In the genomic region with DNA sequence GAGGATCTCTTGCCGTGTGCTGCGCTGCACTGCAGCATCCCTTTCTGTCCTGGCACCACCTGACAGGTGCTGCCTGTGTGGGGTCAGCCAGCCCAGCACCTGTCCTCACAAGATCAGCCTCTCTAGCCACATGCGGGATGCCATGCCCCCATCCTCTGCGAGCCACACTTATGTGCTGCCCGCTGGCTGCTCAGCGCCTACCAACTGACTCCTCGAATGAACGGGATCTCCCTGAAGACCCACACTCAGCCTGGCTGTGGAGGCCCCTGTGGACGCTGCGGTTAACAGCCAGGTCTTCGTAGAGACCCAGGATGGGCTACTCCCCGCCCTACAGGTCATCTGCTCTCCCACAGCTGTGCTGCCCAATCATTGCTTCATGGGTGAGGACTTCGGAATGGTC, we compare ENCODE assay signal across 16 cellular contexts.
DNase-seq lines count a peak whose midpoint lies in the region; ATAC-seq and TF ChIP-seq lines count a peak whose summit lies in the region.
"Had no signal": no experiment of that assay in that cellular context is flagged by ENCODE, and none has a peak within 500 bp of the region (broad histone marks: within the 10 kb centered on the region; RNA-seq: fewer than 3 reads in every experiment).

No MANE protein-coding gene starts in this region.

- no peak for TF ChIP-seq POLR2A in adrenal gland (IDR thresholded peaks at IDR 0.05)

- peak overlapping the region; percentile 8 for H3K27ac Mint-ChIP-seq in endothelial cell (ENCODE audit: unreplicated experiment)
- H3K27ac Mint-ChIP-seq: GM23338, HFFc6 had no signal

- H2AFZ ChIP-seq in trophoblast cell (ENCODE audit: insufficient read depth, low read length, poor library complexity), result no peak overlapping the region
- H2AFZ ChIP-seq: GM23338 had no signal

- WGBS in trophoblast cell (ENCODE audit: extremely low coverage, insufficient coverage, insufficient read length), result no CpG with 5 or more reads among the region's 13 CpGs
- WGBS in adrenal gland, 4 donors, result 87 to 97% (median 91%) methylated on average over 10 to 13 of the region's 13 CpGs

- H3K36me3 ChIP-seq in right atrium auricular region (peaks cover 37% of the 10 kb centered on the region), trophoblast cell (ENCODE audit: control insufficient read depth in 1 of 2, insufficient read depth in 2 of 2, low read length in 2 of 2) (peaks cover 19 to 32% of the 10 kb centered on the region in 2 experiments), adrenal gland (replicated peaks in 1 of 2) (peaks cover 0 to 14% of the 10 kb centered on the region in 2 donors)

- no peak overlapping the region for H3K23ac ChIP-seq in trophoblast cell (ENCODE audit: low read length)

- no peak overlapping the region for H4K12ac ChIP-seq in trophoblast cell (ENCODE audit: low read depth, low read length)

- H4K91ac ChIP-seq in trophoblast cell (ENCODE audit: low read depth, low read length), result no peak overlapping the region

- H3K4me1 ChIP-seq in right atrium auricular region (peaks cover 0 to 4% of the 10 kb centered on the region in 2 donors), trophoblast cell (ENCODE audit: control insufficient read depth in 1 of 2, insufficient read depth in 2 of 2, low read length in 2 of 2) (peaks cover 3 to 11% of the 10 kb centered on the region in 2 experiments), adrenal gland (replicated peaks in 1 of 2) (no peaks in the 10 kb centered on the region)
- H3K4me1 ChIP-seq: BLaER1 had no signal

- H3K27me3 ChIP-seq in right atrium auricular region (no peaks in the 10 kb centered on the region), trophoblast cell (ENCODE audit: insufficient read depth, low read length) (no peaks in the 10 kb centered on the region), adrenal gland (no peaks in the 10 kb centered on the region)
- H3K27me3 ChIP-seq: BLaER1 had no signal

- no peaks in the 10 kb centered on the region for H3K9me3 Mint-ChIP-seq in endothelial cell (ENCODE audit: unreplicated experiment)

- H3K4me3 Mint-ChIP-seq in endothelial cell (ENCODE audit: unreplicated experiment), result peak overlapping the region; percentile 6
- H3K4me3 Mint-ChIP-seq: CD4-positive, CD25-positive, alpha-beta regulatory T cell; GM23338; HFFc6 had no signal

- no peak overlapping the region for H2BK5ac ChIP-seq in trophoblast cell (ENCODE audit: low read depth, low read length, poor library complexity)

- ATAC-seq in Right ventricle myocardium inferior, result no peak
- ATAC-seq: GM23338, HepG2 had no signal

- H3K36me3 Mint-ChIP-seq in endothelial cell (ENCODE audit: low read depth, unreplicated experiment), result peaks cover 74% of the 10 kb centered on the region

- H2AK5ac ChIP-seq in trophoblast cell (ENCODE audit: low read length), result no peak overlapping the region

- H3K9ac ChIP-seq in trophoblast cell (ENCODE audit: low read length), result no peak overlapping the region
- H3K9ac ChIP-seq: BLaER1 had no signal

- no peak overlapping the region for H3K4me2 ChIP-seq in trophoblast cell (ENCODE audit: low read length)
- H3K4me2 ChIP-seq: BLaER1, GM23338 had no signal

- no peak for TF ChIP-seq CTCF in right atrium auricular region (IDR thresholded peaks at IDR 0.05)
- TF ChIP-seq CTCF in endothelial cell (IDR thresholded peaks at IDR 0.05; ENCODE audit: unreplicated experiment), result no peak
- no peak for TF ChIP-seq CTCF in adrenal gland (IDR thresholded peaks at IDR 0.05)

- H3K4ac ChIP-seq in trophoblast cell (ENCODE audit: low read depth, low read length), result no peak overlapping the region

- H4K8ac ChIP-seq in trophoblast cell (ENCODE audit: low read depth, low read length), result peak overlapping the region; percentile 7

- no peak overlapping the region for H3K14ac ChIP-seq in trophoblast cell (ENCODE audit: low read length)

- H3K27ac ChIP-seq in right atrium auricular region (no peak overlapping the region), trophoblast cell (ENCODE audit: low read depth, low read length) (no peak overlapping the region), adrenal gland (no peak overlapping the region)
- H3K27ac ChIP-seq: BLaER1 had no signal

- no peak overlapping the region for H3K18ac ChIP-seq in trophoblast cell (ENCODE audit: low read length)

- peaks cover 0 to 5% of the 10 kb centered on the region in 2 donors for H3K9me3 ChIP-seq in right atrium auricular region
- peaks cover 3% of the 10 kb centered on the region for H3K9me3 ChIP-seq in trophoblast cell (ENCODE audit: insufficient read depth, low read depth, low read length)
- no peaks in the 10 kb centered on the region for H3K9me3 ChIP-seq in adrenal gland (replicated peaks in 1 of 3)

- DNase-seq in Right ventricle myocardium inferior (ENCODE audit: missing footprints) (peak; percentile 64), right atrium auricular region (ENCODE audit: low spot score) (no peak), endothelial cell (ENCODE audit: low spot score) (no peak), trophoblast cell (no peak), OCI-M2 (lab: John Stamatoyannopoulos, UW; ENCODE audit: unreplicated experiment) (no peak), adrenal gland (no peak), H4 (ENCODE audit: low spot score) (no peak)
- DNase-seq: 8988T; AML-193; CD4-positive, CD25-positive, alpha-beta regulatory T cell; DMS53; HCEC 1CT; HFFc6 had no signal

- peaks cover 2% of the 10 kb centered on the region for H3K79me2 ChIP-seq in trophoblast cell (ENCODE audit: control insufficient read depth, insufficient read depth, low read length, poor library complexity)

- H3K79me1 ChIP-seq in trophoblast cell (ENCODE audit: low read length), result no peaks in the 10 kb centered on the region

- no peak overlapping the region for H2BK12ac ChIP-seq in trophoblast cell (ENCODE audit: low read length)

- intact Hi-C loops in Right ventricle myocardium inferior (cut with DNase I) (no loop called here), adrenal gland (cut with DNase I) (loop anchor here in 1 of 2 donors (10.0 kb wide), 1 partner anchor 53 kb away; no protein-coding TSS in a partner anchor)

- H3K27me3 Mint-ChIP-seq in endothelial cell (ENCODE audit: unreplicated experiment), result peaks cover 25% of the 10 kb centered on the region
- H3K27me3 Mint-ChIP-seq: CD4-positive, CD25-positive, alpha-beta regulatory T cell had no signal

- H3K4me3 ChIP-seq in right atrium auricular region (no peak overlapping the region), trophoblast cell (ENCODE audit: low read depth, low read length) (no peak overlapping the region), adrenal gland (no peak overlapping the region)
- H3K4me3 ChIP-seq: BLaER1, GM23338 had no signal

- peaks cover 11% of the 10 kb centered on the region for H3K4me1 Mint-ChIP-seq in endothelial cell (ENCODE audit: unreplicated experiment)

- no peak overlapping the region for H2BK120ac ChIP-seq in trophoblast cell (ENCODE audit: insufficient read depth, low read length, poor library complexity)
